Comparison of ENCODE assay signal across 8 cellular contexts in the genomic region with DNA sequence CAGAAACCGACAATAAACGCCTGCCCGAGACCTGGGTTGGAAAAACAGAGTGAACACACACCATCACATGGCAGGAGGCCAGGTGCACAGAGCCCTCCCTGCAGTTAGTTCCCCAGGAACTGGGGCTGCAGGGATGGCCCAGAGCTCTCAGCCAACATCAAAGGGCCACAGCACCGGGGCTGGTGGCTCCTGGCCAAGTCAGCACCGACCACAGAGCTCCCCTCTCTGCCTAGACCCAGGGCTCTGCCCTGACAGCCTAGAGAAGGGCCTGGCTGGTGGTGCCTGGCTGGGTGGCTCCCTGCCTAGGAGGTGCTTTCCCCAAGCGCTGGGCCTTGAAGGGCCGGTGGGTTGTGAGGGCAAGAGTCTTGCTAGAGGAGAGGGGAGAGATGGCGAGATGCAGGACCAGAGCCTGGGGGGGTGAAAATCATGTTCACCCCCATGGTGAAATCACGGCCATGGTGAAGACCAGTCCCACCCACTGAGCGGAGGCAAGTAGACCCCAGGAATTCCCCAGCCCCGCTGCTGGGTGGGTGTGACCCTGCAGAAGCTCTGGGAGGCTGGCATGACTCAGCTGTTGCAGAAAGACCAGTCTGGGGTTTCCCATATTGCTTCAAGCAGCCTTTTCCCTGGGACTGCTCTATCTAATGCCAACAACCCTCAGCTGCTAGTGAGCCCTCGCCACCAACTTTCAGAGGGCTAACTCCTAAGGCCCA. TPM values are rescaled to one million over a fixed set of nuclear protein-coding genes. Genes with fewer than 3 reads are reported as not detected.
DNase-seq lines count a peak whose midpoint lies in the region; ATAC-seq and TF ChIP-seq lines count a peak whose summit lies in the region.

No MANE protein-coding gene starts in this region.

- no peaks in the 10 kb centered on the region for H4K20me1 ChIP-seq in PC-3 (ENCODE audit: low read length)

- no peaks in the 10 kb centered on the region for H3K9me2 ChIP-seq in PC-3 (replicated peaks; ENCODE audit: low read length)

- TF ChIP-seq CTCF in Calu3 (IDR thresholded peaks at IDR 0.05; ENCODE audit: unreplicated experiment) = no peak
- no peak for TF ChIP-seq CTCF in PC-3 (conservative IDR thresholded peaks at IDR 0.05; ENCODE audit: low read depth, low read length)
- TF ChIP-seq CTCF in transverse colon (IDR thresholded peaks at IDR 0.05) = no peak

- H2AK5ac ChIP-seq in mesenchymal stem cell (ENCODE audit: low read length, severe bottlenecking) = no peak overlapping the region

- in situ Hi-C loops in transverse colon (cut with MboI; ENCODE audit: low pct_ligation_motif_present in 1 of 4, low pct_unique_long_range_greater_than_20kb in 1 of 4, low sequenced_read_pairs in 3 of 4) = no loop called here

- peak overlapping the region; percentile 38 for H4K8ac ChIP-seq in mesenchymal stem cell (ENCODE audit: low read length)

- H3K9me3 ChIP-seq in PC-3 (ENCODE audit: low read length) = no peaks in the 10 kb centered on the region
- H3K9me3 ChIP-seq in mesenchymal stem cell (ENCODE audit: control insufficient read depth, low read length) = no peaks in the 10 kb centered on the region
- H3K9me3 ChIP-seq in transverse colon = no peaks in the 10 kb centered on the region

- peak overlapping the region in 1 of 2 experiments; percentile 19 for H3K14ac ChIP-seq in mesenchymal stem cell (ENCODE audit: low read length in 2 of 2)

- no peak overlapping the region for H2BK120ac ChIP-seq in mesenchymal stem cell (ENCODE audit: low read depth, low read length)

- intact Hi-C loops in Calu3 (cut with micrococcal nuclease; ENCODE audit: unreplicated experiment) = loop anchor here (2.0 kb wide), 1 partner anchor 39 kb away; no protein-coding TSS in a partner anchor
- intact Hi-C loops in PC-3 (cut with micrococcal nuclease) = no loop called here
- intact Hi-C loops in transverse colon (cut with DNase I; ENCODE audit: low total_unique reads) = loop anchor here (10.0 kb wide), 1 partner anchor 227 kb away; no protein-coding TSS in a partner anchor

- H3K9ac ChIP-seq in PC-3 (ENCODE audit: low read length) = no peak overlapping the region
- H3K9ac ChIP-seq in mesenchymal stem cell (ENCODE audit: low read length) = peak overlapping the region; percentile 36

- H3K4me3 ChIP-seq in PC-3 (ENCODE audit: low read length) (no peak overlapping the region), mesenchymal stem cell (ENCODE audit: insufficient read depth in 1 of 2, low read depth in 1 of 2, low read length in 2 of 2) (peak overlapping the region in 1 of 2 experiments; percentile 29), transverse colon (no peak overlapping the region)

- H3K27ac ChIP-seq in PC-3 (ENCODE audit: low read length) (no peak overlapping the region), mesenchymal stem cell (ENCODE audit: low read length, poor library complexity, severe bottlenecking) (peak overlapping the region; percentile 8), transverse colon (no peak overlapping the region)

- no peak overlapping the region for H2BK12ac ChIP-seq in mesenchymal stem cell (ENCODE audit: low read length in 2 of 2)

- H3K4me1 Mint-ChIP-seq in Calu3 (ENCODE audit: low read depth, unreplicated experiment) = peaks cover 25% of the 10 kb centered on the region
- peaks cover 33% of the 10 kb centered on the region for H3K4me1 Mint-ChIP-seq in activated naive CD8-positive, alpha-beta T cell treated with anti-CD3 and anti-CD28 coated beads, Interleukin-2, amount 10 ng/mL, durations not matched to agents 7 days and 5 days

- 81% methylated on average over 12 of the region's 12 CpGs for WGBS in mesenchymal stem cell
- WGBS in transverse colon (ENCODE audit: low coverage in 1 of 2), 2 donors = 41 to 46% methylated on average over 4 to 12 of the region's 12 CpGs

- DNase-seq in Calu3 = peak; percentile 56
- DNase-seq in PC-3 = peak; percentile 25
- DNase-seq in activated naive CD8-positive, alpha-beta T cell treated with anti-CD3 and anti-CD28 coated beads, Interleukin-2, amount 10 ng/mL, durations not matched to agents 7 days and 5 days = no peak
- DNase-seq in mesenchymal stem cell = peak; percentile 97
- no peak for DNase-seq in cortex of kidney (lab: John Stamatoyannopoulos, UW)
- DNase-seq in midbrain (lab: John Stamatoyannopoulos, UW) = no peak
- DNase-seq in transverse colon = no peak

- H3K4me2 ChIP-seq in PC-3 (ENCODE audit: low read length) (0 out of 2 replicates have a peak overlapping the region, but pooled peaks have one; percentile 10), mesenchymal stem cell (ENCODE audit: low read length, poor library complexity, severe bottlenecking) (peak overlapping the region; percentile 24)

- H3K36me3 ChIP-seq in PC-3 (ENCODE audit: low read depth, low read length) = no peaks in the 10 kb centered on the region
- peaks cover 0 to 8% of the 10 kb centered on the region in 2 experiments for H3K36me3 ChIP-seq in mesenchymal stem cell (ENCODE audit: control insufficient read depth in 1 of 2, insufficient read depth in 2 of 2, low read depth in 1 of 2, low read length in 2 of 2)
- H3K36me3 ChIP-seq in transverse colon = no peaks in the 10 kb centered on the region

- H3K4me1 ChIP-seq in PC-3 (ENCODE audit: insufficient read depth, low read length) = peaks cover 10% of the 10 kb centered on the region
- H3K4me1 ChIP-seq in mesenchymal stem cell (ENCODE audit: control insufficient read depth, insufficient read depth, low read depth, low read length) = peaks cover 29% of the 10 kb centered on the region
- peaks cover 7 to 34% (median 16%) of the 10 kb centered on the region in 4 donors for H3K4me1 ChIP-seq in transverse colon

- H2BK5ac ChIP-seq in mesenchymal stem cell (ENCODE audit: low read depth, low read length, poor library complexity, severe bottlenecking) = no peak overlapping the region

- no peaks in the 10 kb centered on the region for H3K36me3 Mint-ChIP-seq in Calu3 (ENCODE audit: insufficient read depth, unreplicated experiment)
- H3K36me3 Mint-ChIP-seq in activated naive CD8-positive, alpha-beta T cell treated with anti-CD3 and anti-CD28 coated beads, Interleukin-2, amount 10 ng/mL, durations not matched to agents 7 days and 5 days = peaks cover 8% of the 10 kb centered on the region

- BruUV-seq in Calu3 (replicated peaks; lab: Mats Ljungman, UMichigan) (no TSS peak), PC-3 (replicated peaks; lab: Mats Ljungman, UMichigan) (no TSS peak)

- peak overlapping the region in 1 of 2 experiments; percentile 35 for H3K4ac ChIP-seq in mesenchymal stem cell (ENCODE audit: low read depth in 1 of 2, low read length in 2 of 2)

- CTCF ChIA-PET in Calu3 (lab: Charles Lee) (interaction anchor here (0.5 to 1.8 kb wide), 5 partner anchors 8 to 257 kb away, joined by 3 to 10 read pairs (median 5); no protein-coding TSS in a partner anchor), PC-3 (lab: Charles Lee) (interaction anchor here (0.6 kb wide), 1 partner anchor 223 kb away, joined by 3 read pairs; no protein-coding TSS in a partner anchor)

- H2AFZ ChIP-seq in PC-3 (ENCODE audit: low read length) = no peak overlapping the region
- H2AFZ ChIP-seq in mesenchymal stem cell (ENCODE audit: low read depth, low read length) = no peak overlapping the region

- ATAC-seq in GM21737 (IDR thresholded peaks at IDR 0.05; ENCODE audit: unreplicated experiment) (peak; percentile 35), PC-3 (peak; percentile 37; the same call in 1 of the 2 replicates)
- ATAC-seq in activated naive CD8-positive, alpha-beta T cell treated with anti-CD3 and anti-CD28 coated beads, Interleukin-2, amount 10 ng/mL, durations not matched to agents 7 days and 5 days (ENCODE audit: low read depth) = peak; percentile 53

- peak overlapping the region in 1 of 2 experiments; percentile 58 for H3K18ac ChIP-seq in mesenchymal stem cell (ENCODE audit: low read depth in 1 of 2, low read length in 2 of 2)

- H3F3A ChIP-seq in PC-3 (ENCODE audit: low read length, unreplicated experiment) = no peaks in the 10 kb centered on the region

- H3K4me3 Mint-ChIP-seq in Calu3 (ENCODE audit: low read depth, unreplicated experiment) = no peak overlapping the region
- H3K4me3 Mint-ChIP-seq in activated naive CD8-positive, alpha-beta T cell treated with anti-CD3 and anti-CD28 coated beads, Interleukin-2, amount 10 ng/mL, durations not matched to agents 7 days and 5 days = peak overlapping the region; percentile 55

- no peak for TF ChIP-seq POLR2A in transverse colon (IDR thresholded peaks at IDR 0.05)

- no peak overlapping the region for H3K23ac ChIP-seq in mesenchymal stem cell (ENCODE audit: low read length in 2 of 2)

- H3K79me1 ChIP-seq in mesenchymal stem cell (replicated peaks; ENCODE audit: low read length, poor library complexity, severe bottlenecking) = no peaks in the 10 kb centered on the region

- no peak overlapping the region for H4K91ac ChIP-seq in mesenchymal stem cell (ENCODE audit: low read length)

- H2BK15ac ChIP-seq in mesenchymal stem cell (ENCODE audit: low read depth, poor library complexity, severe bottlenecking) = peak overlapping the region; percentile 41

- no peaks in the 10 kb centered on the region for H3K9me3 Mint-ChIP-seq in Calu3 (ENCODE audit: low read depth, unreplicated experiment)
- no peaks in the 10 kb centered on the region for H3K9me3 Mint-ChIP-seq in activated naive CD8-positive, alpha-beta T cell treated with anti-CD3 and anti-CD28 coated beads, Interleukin-2, amount 10 ng/mL, durations not matched to agents 7 days and 5 days

- no peak for TF ChIP-seq EP300 in transverse colon (IDR thresholded peaks at IDR 0.05; ENCODE audit: low read depth)

- no peaks in the 10 kb centered on the region for H3K79me2 ChIP-seq in PC-3 (ENCODE audit: low read length)

- H3K27me3 ChIP-seq in PC-3 (ENCODE audit: low read length) = no peaks in the 10 kb centered on the region
- peaks cover 0 to 14% of the 10 kb centered on the region in 2 experiments for H3K27me3 ChIP-seq in mesenchymal stem cell (ENCODE audit: control insufficient read depth in 1 of 2, insufficient read depth in 1 of 2, low read length in 2 of 2)
- H3K27me3 ChIP-seq in transverse colon = no peaks in the 10 kb centered on the region

- H3K27ac Mint-ChIP-seq in Calu3 (ENCODE audit: unreplicated experiment) = no peak overlapping the region
- peak overlapping the region; percentile 63 for H3K27ac Mint-ChIP-seq in activated naive CD8-positive, alpha-beta T cell treated with anti-CD3 and anti-CD28 coated beads, Interleukin-2, amount 10 ng/mL, durations not matched to agents 7 days and 5 days

- POLR2A ChIA-PET in PC-3 (lab: Charles Lee; ENCODE audit: unreplicated experiment) = no interaction called here
- POLR2A ChIA-PET in activated naive CD8-positive, alpha-beta T cell treated with anti-CD3 and anti-CD28 coated beads, Interleukin-2, amount 10 ng/mL, durations not matched to agents 7 days and 5 days (lab: Charles Lee) = interaction anchor here (1.0 to 1.9 kb wide), 3 partner anchors 9 to 14 kb away, joined by 3 to 7 read pairs (median 4); no protein-coding TSS in a partner anchor

- no peaks in the 10 kb centered on the region for H3K27me3 Mint-ChIP-seq in Calu3 (ENCODE audit: unreplicated experiment)
- H3K27me3 Mint-ChIP-seq in activated naive CD8-positive, alpha-beta T cell treated with anti-CD3 and anti-CD28 coated beads, Interleukin-2, amount 10 ng/mL, durations not matched to agents 7 days and 5 days = no peaks in the 10 kb centered on the region

RNA-seq across cellular contexts. Expression of gene BID, which starts 7.2 kb away (rescaled TPM):
- total RNA-seq in Calu3 (2022) = 99.3 and 103 TPM in 2 replicates
- 123 and 129 TPM in 2 replicates for total RNA-seq in PC-3 (2014; rRNA removed)
- 10 to 100 TPM; 33.6 to 35.6 TPM for total RNA-seq in activated naive CD8-positive, alpha-beta T cell treated with anti-CD3 and anti-CD28 coated beads, Interleukin-2, amount 10 ng/mL, durations not matched to agents 7 days and 5 days
- polyA plus RNA-seq in mesenchymal stem cell (2013, experiment 1 of 2) = 25.7 TPM
- 25.8 TPM for polyA plus RNA-seq in mesenchymal stem cell (2013, experiment 2 of 2)
- 10 to 100 TPM; 21.1 to 59.5 (median 25.5) TPM for total RNA-seq in transverse colon

Comparison
In these comparisons a context has a peak if more than half of its experiments do, and no peak if none do; other contexts are left out.
1. DNase-seq: peak in Calu3 (single experiment), PC-3 (single experiment) and mesenchymal stem cell (single experiment); none in activated naive CD8-positive, alpha-beta T cell treated with anti-CD3 and anti-CD28 coated beads, Interleukin-2, amount 10 ng/mL, durations not matched to agents 7 days and 5 days (single experiment), cortex of kidney (single experiment), midbrain (single experiment) and transverse colon (single experiment).
2. Peak in every context shown above with its lines, with median percentiles within 50 percentile points of each other: ATAC-seq.